1 cellular context compared by ENCODE assay signal in the genomic region with DNA sequence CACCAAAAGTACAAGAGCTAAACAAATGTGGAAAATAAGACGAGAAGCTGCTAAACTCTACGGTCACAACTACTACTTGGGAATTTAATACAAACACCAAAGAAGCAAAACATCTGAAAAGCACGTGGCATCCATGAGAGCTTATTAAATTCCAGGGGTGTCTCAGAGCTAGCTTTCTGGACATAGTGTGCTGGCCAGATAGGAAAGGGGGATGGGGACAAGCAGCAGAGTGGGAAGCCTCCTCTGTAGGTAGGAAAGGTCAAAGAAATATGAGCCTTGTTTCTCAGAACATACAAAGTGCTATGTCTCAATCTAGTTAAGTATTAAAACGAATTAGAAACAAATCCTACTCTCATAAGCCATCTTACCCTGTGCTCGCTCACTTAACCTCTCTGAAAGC.
TF ChIP-seq lines count a peak whose summit lies in the region.

No MANE protein-coding gene starts in this region.

TF ChIP-seq in SK-N-SH treated with all-trans-retinoic acid at 6 μM for 48 hours, 23 proteins besides CTCF, POLR2A, EP300 and RAD21 (continued from another document):
- TF ChIP-seq, protein P1, sequence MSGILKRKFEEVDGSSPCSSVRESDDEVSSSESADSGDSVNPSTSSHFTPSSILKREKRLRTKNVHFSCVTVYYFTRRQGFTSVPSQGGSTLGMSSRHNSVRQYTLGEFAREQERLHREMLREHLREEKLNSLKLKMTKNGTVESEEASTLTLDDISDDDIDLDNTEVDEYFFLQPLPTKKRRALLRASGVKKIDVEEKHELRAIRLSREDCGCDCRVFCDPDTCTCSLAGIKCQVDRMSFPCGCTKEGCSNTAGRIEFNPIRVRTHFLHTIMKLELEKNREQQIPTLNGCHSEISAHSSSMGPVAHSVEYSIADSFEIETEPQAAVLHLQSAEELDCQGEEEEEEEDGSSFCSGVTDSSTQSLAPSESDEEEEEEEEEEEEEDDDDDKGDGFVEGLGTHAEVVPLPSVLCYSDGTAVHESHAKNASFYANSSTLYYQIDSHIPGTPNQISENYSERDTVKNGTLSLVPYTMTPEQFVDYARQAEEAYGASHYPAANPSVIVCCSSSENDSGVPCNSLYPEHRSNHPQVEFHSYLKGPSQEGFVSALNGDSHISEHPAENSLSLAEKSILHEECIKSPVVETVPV (CRISPR knock-in tag; IDR thresholded peaks at IDR 0.05) = no peak
- TF ChIP-seq ZFP30 (CRISPR knock-in tag; IDR thresholded peaks at IDR 0.05) (no peak), ZC3H10 (CRISPR knock-in tag; IDR thresholded peaks at IDR 0.05) (no peak), ZNF8 (CRISPR knock-in tag; IDR thresholded peaks at IDR 0.05) (no peak), ARNTL (CRISPR knock-in tag; IDR thresholded peaks at IDR 0.05; ENCODE audit: borderline replicate concordance, low read depth) (no peak)
